8 cellular contexts compared by ENCODE assay signal in the genomic region with DNA sequence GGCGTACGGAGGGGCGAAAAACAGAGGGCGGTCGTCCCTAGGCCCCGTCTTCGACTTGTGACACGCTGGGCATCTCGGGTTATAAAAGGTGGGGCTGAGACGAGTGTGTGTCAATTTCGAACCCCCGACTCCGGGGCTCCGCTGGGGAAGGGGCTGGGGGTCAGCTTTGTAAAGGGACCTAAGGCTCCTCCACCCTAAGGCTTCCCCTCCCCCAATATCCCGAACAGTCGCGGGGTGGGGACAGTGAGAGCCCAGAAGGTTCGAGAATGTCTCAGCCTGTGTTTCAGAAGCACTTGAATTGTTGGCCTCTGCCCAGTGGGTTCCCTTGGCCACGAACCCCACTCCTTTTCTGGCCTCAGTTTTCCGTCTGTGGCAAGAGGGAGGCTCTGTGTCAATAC. TPM values are rescaled to one million over a fixed set of nuclear protein-coding genes. Genes with fewer than 3 reads are reported as not detected.
A peak's percentile ranks its signal among the peaks of the same experiment; 100 is the strongest.
DNase-seq lines count a peak whose midpoint lies in the region; ATAC-seq and TF ChIP-seq lines count a peak whose summit lies in the region.

No MANE protein-coding gene starts in this region.

- peak overlapping the region; percentile 91 for H3K27ac Mint-ChIP-seq in dendritic cell treated with granulocyte-macrophage colony-stimulating factor and Interleukin-4, amounts not matched to agents 40 ng/mL and 50 ng/mL, for 4 days
- H3K27ac Mint-ChIP-seq in memory B cell: peak overlapping the region; percentile 98

- DNase-seq in Peyer's patch (peak in 1 of 3 donors; percentile 59), memory B cell (ENCODE audit: low spot score in 2 of 2) (peak in 1 of 2 donors; percentile 31), thyroid gland (peak; percentile 54 to 59), NCI-H187 treated with DMSO at 0.1 percent for 48 hours (lab: John Stamatoyannopoulos, UW) (no peak)

- TF ChIP-seq POLR2A in Peyer's patch (IDR thresholded peaks at IDR 0.05): no peak
- no peak for TF ChIP-seq POLR2A in thyroid gland (IDR thresholded peaks at IDR 0.05)

- TF ChIP-seq CTCF in GM12875 (IDR thresholded peaks at IDR 0.05; ENCODE audit: borderline replicate concordance, insufficient read depth, low read depth, low read length) (no peak), Peyer's patch (IDR thresholded peaks at IDR 0.05) (no peak), thyroid gland (IDR thresholded peaks at IDR 0.05) (no peak)

- H3K4me1 Mint-ChIP-seq in dendritic cell treated with granulocyte-macrophage colony-stimulating factor and Interleukin-4, amounts not matched to agents 40 ng/mL and 50 ng/mL, for 4 days (ENCODE audit: low read depth): peaks cover 26% of the 10 kb centered on the region
- peaks cover 14% of the 10 kb centered on the region for H3K4me1 Mint-ChIP-seq in memory B cell

- H3K27me3 ChIP-seq in Peyer's patch: no peaks in the 10 kb centered on the region
- H3K27me3 ChIP-seq in thyroid gland: no peaks in the 10 kb centered on the region

- peaks cover 2% of the 10 kb centered on the region for H3K27me3 Mint-ChIP-seq in dendritic cell treated with granulocyte-macrophage colony-stimulating factor and Interleukin-4, amounts not matched to agents 40 ng/mL and 50 ng/mL, for 4 days
- H3K27me3 Mint-ChIP-seq in memory B cell: no peaks in the 10 kb centered on the region

- H3K36me3 ChIP-seq in Peyer's patch (peaks cover 0 to 26% (median 0%) of the 10 kb centered on the region in 3 donors), thyroid gland (peaks cover 0 to 17% of the 10 kb centered on the region in 2 donors)

- intact Hi-C loops in dendritic cell treated with granulocyte-macrophage colony-stimulating factor and Interleukin-4, amounts not matched to agents 40 ng/mL and 50 ng/mL, for 4 days (cut with micrococcal nuclease): no loop called here
- intact Hi-C loops in thyroid gland (cut with DNase I): no loop called here

- H3K27ac ChIP-seq in Peyer's patch (peak overlapping the region; percentile 91 to 98 (median 94)), thyroid gland (peak overlapping the region; percentile 94 to 99 (median 95))

- H3K4me1 ChIP-seq in Peyer's patch (peaks cover 0 to 39% (median 0%) of the 10 kb centered on the region in 4 donors), thyroid gland (peaks cover 13 to 29% of the 10 kb centered on the region in 2 donors)

- H3K4me3 Mint-ChIP-seq in dendritic cell treated with granulocyte-macrophage colony-stimulating factor and Interleukin-4, amounts not matched to agents 40 ng/mL and 50 ng/mL, for 4 days: peak overlapping the region; percentile 97
- H3K4me3 Mint-ChIP-seq in memory B cell: peak overlapping the region; percentile 92

- peaks cover 47% of the 10 kb centered on the region for H3K36me3 Mint-ChIP-seq in dendritic cell treated with granulocyte-macrophage colony-stimulating factor and Interleukin-4, amounts not matched to agents 40 ng/mL and 50 ng/mL, for 4 days (ENCODE audit: low read depth)
- peaks cover 11% of the 10 kb centered on the region for H3K36me3 Mint-ChIP-seq in memory B cell

- H3K9me3 ChIP-seq in Peyer's patch: no peaks in the 10 kb centered on the region
- H3K9me3 ChIP-seq in thyroid gland: no peaks in the 10 kb centered on the region

- H3K4me3 ChIP-seq in GM12875 (ENCODE audit: low read depth, low read length): peak overlapping the region; percentile 84
- peak overlapping the region; percentile 78 to 92 (median 88) for H3K4me3 ChIP-seq in Peyer's patch
- H3K4me3 ChIP-seq in thyroid gland (replicated peaks in 1 of 3): peak overlapping the region; percentile 43 to 95 (median 72)

- peak; percentile 18 for ATAC-seq in memory B cell (ENCODE audit: low read depth)
- ATAC-seq in HG03108 (IDR thresholded peaks at IDR 0.05; ENCODE audit: unreplicated experiment): no peak
- no peak for ATAC-seq in HG02852 (IDR thresholded peaks at IDR 0.05; ENCODE audit: unreplicated experiment)

- WGBS in thyroid gland, 2 donors: 0% methylated on average over 6 to 16 of the region's 20 CpGs

- H3K9me3 Mint-ChIP-seq in dendritic cell treated with granulocyte-macrophage colony-stimulating factor and Interleukin-4, amounts not matched to agents 40 ng/mL and 50 ng/mL, for 4 days: no peaks in the 10 kb centered on the region
- H3K9me3 Mint-ChIP-seq in memory B cell: no peaks in the 10 kb centered on the region

RNA-seq across cellular contexts. Expression of a gene that starts 0.5 kb away (rescaled TPM):
- total RNA-seq in Peyer's patch (100 to 1,000 TPM; 247 to 321 (median 276) TPM), thyroid gland (100 to 1,000 TPM; 256 to 919 (median 484) TPM)

RNA-seq across cellular contexts. Expression of a gene that starts 25.4 kb away (rescaled TPM):
- total RNA-seq in Peyer's patch (not detected), thyroid gland (not detected)

RNA-seq across cellular contexts. Expression of a gene that starts 33.6 kb away (rescaled TPM):
- total RNA-seq in Peyer's patch (100 to 1,000 TPM in 3 of 4 donors, 10 to 100 TPM in 1; 86.2 to 179 (median 159) TPM), thyroid gland (100 to 1,000 TPM; 278 to 531 (median 461) TPM)

RNA-seq across cellular contexts. Expression of a gene that starts 42.8 kb away (rescaled TPM):
- total RNA-seq in Peyer's patch (not detected), thyroid gland (not detected)
